1 cellular context compared by ENCODE assay signal in the genomic region with DNA sequence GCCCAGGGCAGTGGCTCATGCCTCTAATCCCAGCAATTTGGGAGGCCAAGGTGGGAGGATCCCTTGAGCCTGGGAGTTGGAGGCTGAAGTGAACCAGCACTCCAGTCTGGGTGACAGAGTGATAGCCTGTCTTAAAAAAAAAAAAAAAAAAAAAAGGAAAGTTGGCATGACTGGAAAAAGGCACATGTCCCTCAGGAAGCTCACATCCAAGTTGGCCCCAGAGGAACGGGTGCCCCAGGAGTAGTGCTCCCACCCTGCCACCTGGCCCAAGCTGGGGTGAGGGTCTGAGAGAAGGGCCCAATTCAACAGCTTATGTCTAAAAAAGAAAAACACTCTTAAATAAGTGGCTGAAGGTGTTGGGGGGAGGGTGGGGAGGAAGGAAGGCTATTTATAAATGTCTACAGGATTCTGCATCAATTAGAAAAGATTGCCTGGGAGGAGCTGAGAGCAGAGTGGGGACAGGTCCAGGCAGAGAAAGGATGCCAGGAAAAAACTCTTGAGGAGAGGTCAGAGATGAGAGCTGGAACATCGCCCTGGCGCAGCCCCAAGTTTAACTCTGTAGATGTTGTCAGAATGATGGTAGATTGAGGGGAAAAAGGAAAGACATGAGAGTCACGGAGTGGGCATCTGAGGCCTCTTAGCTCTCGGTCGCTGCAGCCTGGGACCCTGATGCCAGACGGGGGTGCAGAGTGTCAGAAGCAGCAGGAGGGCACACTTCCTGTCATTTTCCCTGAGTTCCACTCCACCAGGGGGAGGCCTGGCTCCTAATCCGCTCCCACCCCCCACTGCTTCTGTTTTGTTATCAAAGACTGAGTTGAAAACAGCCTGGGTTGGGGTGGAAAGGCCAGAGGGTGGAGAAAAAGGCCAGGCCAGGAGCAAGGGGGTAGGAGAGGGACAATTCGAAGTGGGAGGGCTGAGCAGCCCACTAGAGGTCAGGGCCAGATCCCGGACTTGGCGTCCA.
TF ChIP-seq lines count a peak whose summit lies in the region.

No MANE protein-coding gene starts in this region.

TF ChIP-seq in GM23338, 12 proteins besides CTCF, POLR2A, EP300 and RAD21:
- TF ChIP-seq ZNF462 (CRISPR knock-in tag; IDR thresholded peaks at IDR 0.05) (no peak), ZNF114 (CRISPR knock-in tag; IDR thresholded peaks at IDR 0.05) (no peak), ZNF331 (CRISPR knock-in tag; IDR thresholded peaks at IDR 0.05; ENCODE audit: low read depth) (no peak), JUNB (IDR thresholded peaks at IDR 0.05; ENCODE audit: unreplicated experiment) (no peak), STAT1 (IDR thresholded peaks at IDR 0.05; ENCODE audit: unreplicated experiment) (no peak), EZH2phosphoT487 (IDR thresholded peaks at IDR 0.05; ENCODE audit: unreplicated experiment) (no peak), CREB1 (CRISPR knock-in tag; IDR thresholded peaks at IDR 0.05; ENCODE audit: low read depth) (no peak), ETS1 (IDR thresholded peaks at IDR 0.05) (no peak), POLR2AphosphoS5 (IDR thresholded peaks at IDR 0.05; ENCODE audit: low read depth) (no peak), NANOG (IDR thresholded peaks at IDR 0.05; ENCODE audit: borderline replicate concordance) (no peak), EZH2 (IDR thresholded peaks at IDR 0.05; ENCODE audit: low read depth, unreplicated experiment) (no peak)
- TF ChIP-seq, protein P1, sequence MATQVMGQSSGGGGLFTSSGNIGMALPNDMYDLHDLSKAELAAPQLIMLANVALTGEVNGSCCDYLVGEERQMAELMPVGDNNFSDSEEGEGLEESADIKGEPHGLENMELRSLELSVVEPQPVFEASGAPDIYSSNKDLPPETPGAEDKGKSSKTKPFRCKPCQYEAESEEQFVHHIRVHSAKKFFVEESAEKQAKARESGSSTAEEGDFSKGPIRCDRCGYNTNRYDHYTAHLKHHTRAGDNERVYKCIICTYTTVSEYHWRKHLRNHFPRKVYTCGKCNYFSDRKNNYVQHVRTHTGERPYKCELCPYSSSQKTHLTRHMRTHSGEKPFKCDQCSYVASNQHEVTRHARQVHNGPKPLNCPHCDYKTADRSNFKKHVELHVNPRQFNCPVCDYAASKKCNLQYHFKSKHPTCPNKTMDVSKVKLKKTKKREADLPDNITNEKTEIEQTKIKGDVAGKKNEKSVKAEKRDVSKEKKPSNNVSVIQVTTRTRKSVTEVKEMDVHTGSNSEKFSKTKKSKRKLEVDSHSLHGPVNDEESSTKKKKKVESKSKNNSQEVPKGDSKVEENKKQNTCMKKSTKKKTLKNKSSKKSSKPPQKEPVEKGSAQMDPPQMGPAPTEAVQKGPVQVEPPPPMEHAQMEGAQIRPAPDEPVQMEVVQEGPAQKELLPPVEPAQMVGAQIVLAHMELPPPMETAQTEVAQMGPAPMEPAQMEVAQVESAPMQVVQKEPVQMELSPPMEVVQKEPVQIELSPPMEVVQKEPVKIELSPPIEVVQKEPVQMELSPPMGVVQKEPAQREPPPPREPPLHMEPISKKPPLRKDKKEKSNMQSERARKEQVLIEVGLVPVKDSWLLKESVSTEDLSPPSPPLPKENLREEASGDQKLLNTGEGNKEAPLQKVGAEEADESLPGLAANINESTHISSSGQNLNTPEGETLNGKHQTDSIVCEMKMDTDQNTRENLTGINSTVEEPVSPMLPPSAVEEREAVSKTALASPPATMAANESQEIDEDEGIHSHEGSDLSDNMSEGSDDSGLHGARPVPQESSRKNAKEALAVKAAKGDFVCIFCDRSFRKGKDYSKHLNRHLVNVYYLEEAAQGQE (IDR thresholded peaks at IDR 0.05; ENCODE audit: unreplicated experiment) = no peak
TF ChIP-seq in GM23338: peak in this region for 0.
